23 cellular contexts compared by ENCODE assay signal in the genomic region with DNA sequence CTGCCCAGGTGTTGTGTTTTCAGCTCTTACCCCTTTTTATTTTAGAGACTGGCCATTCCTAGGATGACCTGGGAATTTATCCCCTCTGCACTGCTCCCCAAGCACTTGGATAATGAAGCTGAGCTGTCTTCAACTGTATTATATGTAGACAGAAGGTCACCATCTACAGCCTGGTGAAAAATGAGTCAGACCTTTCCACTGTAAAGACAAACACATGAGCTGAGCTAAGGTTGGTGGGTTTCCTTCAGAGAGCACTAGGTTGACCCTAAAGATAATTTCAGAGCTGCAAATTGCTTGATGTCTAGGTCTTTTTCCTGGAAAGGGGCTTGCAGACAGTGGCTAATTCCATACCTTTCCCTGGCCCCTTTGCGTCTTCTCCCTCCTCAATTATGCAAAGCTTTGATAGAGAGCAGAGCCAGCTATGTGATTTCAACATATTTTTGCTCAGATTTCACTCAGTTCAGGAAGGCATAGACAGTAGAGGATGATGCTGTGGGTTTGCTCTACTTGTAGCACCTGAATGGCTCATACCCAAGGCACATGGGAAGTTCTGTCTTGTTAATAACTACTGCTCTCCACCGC. TPM values are rescaled to one million over a fixed set of nuclear protein-coding genes. Genes with fewer than 3 reads are reported as not detected.
DNase-seq lines count a peak whose midpoint lies in the region; ATAC-seq and TF ChIP-seq lines count a peak whose summit lies in the region.
"Had no signal": no experiment of that assay in that cellular context is flagged by ENCODE, and none has a peak within 500 bp of the region (broad histone marks: within the 10 kb centered on the region; RNA-seq: fewer than 3 reads in every experiment).

No MANE protein-coding gene starts in this region.

- H2AFZ ChIP-seq in IMR-90 (replicated peaks; ENCODE audit: low read length, poor library complexity) (no peak overlapping the region), MM.1S (ENCODE audit: low read length) (no peak overlapping the region)

- TF ChIP-seq RAD21 in IMR-90 (IDR thresholded peaks at IDR 0.05; ENCODE audit: low read length), result no peak

- H3K36me3 ChIP-seq in IMR-90 (ENCODE audit: control insufficient read depth, insufficient read depth, low read length) (no peaks in the 10 kb centered on the region; the same call in 1 of the 2 replicates), MM.1S (replicated peaks; ENCODE audit: insufficient read depth, low read length) (no peaks in the 10 kb centered on the region)
- H3K36me3 ChIP-seq: BLaER1, HAP-1, Peyer's patch had no signal

- no peaks in the 10 kb centered on the region for H3K9me3 Mint-ChIP-seq in activated naive CD8-positive, alpha-beta T cell treated with anti-CD3 and anti-CD28 coated beads, Interleukin-2, amount 50 U/mL, for 24 hours
- no peaks in the 10 kb centered on the region for H3K9me3 Mint-ChIP-seq in activated naive CD8-positive, alpha-beta T cell treated with anti-CD3 and anti-CD28 coated beads for 36 hours
- no peaks in the 10 kb centered on the region for H3K9me3 Mint-ChIP-seq in nephron
- H3K9me3 Mint-ChIP-seq: CD4-positive, CD25-positive, alpha-beta regulatory T cell; HFFc6 had no signal

- no peaks in the 10 kb centered on the region for H3K27me3 ChIP-seq in IMR-90 (ENCODE audit: control insufficient read depth, insufficient read depth, low read length)
- no peaks in the 10 kb centered on the region for H3K27me3 ChIP-seq in MM.1S (replicated peaks; ENCODE audit: insufficient read depth, low read length)
- H3K27me3 ChIP-seq: BLaER1, Peyer's patch had no signal

- H3K4ac ChIP-seq in IMR-90 (ENCODE audit: low read depth, low read length), result no peak overlapping the region

- no peak overlapping the region for H2BK5ac ChIP-seq in IMR-90 (ENCODE audit: low read depth, low read length, poor library complexity, severe bottlenecking)

- 0 out of 2 replicates have a peak overlapping the region, but pooled peaks have one; percentile 43 for H3K23ac ChIP-seq in IMR-90 (ENCODE audit: low read depth, low read length)

- no peak for DNase-seq in activated naive CD8-positive, alpha-beta T cell treated with anti-CD3 and anti-CD28 coated beads, Interleukin-2, amount 50 U/mL, for 24 hours
- no peak for DNase-seq in activated naive CD8-positive, alpha-beta T cell treated with anti-CD3 and anti-CD28 coated beads for 36 hours
- DNase-seq in IMR-90, result no peak
- DNase-seq in choroid plexus epithelial cell (ENCODE audit: low read depth), result peak; percentile 58
- DNase-seq in MM.1S, result no peak
- DNase-seq: CD4-positive, CD25-positive, alpha-beta regulatory T cell; GOT3; HFFc6; KG1; NCI-H1092; NCI-H1417 treated with DMSO at 0.1 percent for 48 hours; NCI-H1694 treated with DMSO at 0.1 percent for 48 hours; NCI-H2081; NCI-H226; NCI-H510A; NCI-H69; Peyer's patch; SHP77 treated with DMSO at 0.1 percent for 48 hours had no signal

- H3K4me3 ChIP-seq in IMR-90 (ENCODE audit: insufficient read depth, low read depth, low read length) (no peak overlapping the region), choroid plexus epithelial cell (ENCODE audit: low read depth, low read length) (no peak overlapping the region), MM.1S (ENCODE audit: low read length) (no peak overlapping the region)
- H3K4me3 ChIP-seq: BLaER1, HAP-1, Peyer's patch had no signal

- no peaks in the 10 kb centered on the region for H3K9me2 ChIP-seq in MM.1S (replicated peaks; ENCODE audit: insufficient read depth, low read length)

- H3K79me2 ChIP-seq in MM.1S (ENCODE audit: low read length), result no peaks in the 10 kb centered on the region

- no peak overlapping the region for H3K27ac Mint-ChIP-seq in activated naive CD8-positive, alpha-beta T cell treated with anti-CD3 and anti-CD28 coated beads, Interleukin-2, amount 50 U/mL, for 24 hours
- no peak overlapping the region for H3K27ac Mint-ChIP-seq in activated naive CD8-positive, alpha-beta T cell treated with anti-CD3 and anti-CD28 coated beads for 36 hours
- peak overlapping the region; percentile 67 to 99 (median 97) for H3K27ac Mint-ChIP-seq in nephron
- H3K27ac Mint-ChIP-seq: CD4-positive, CD25-positive, alpha-beta regulatory T cell; HFFc6 had no signal

- H3K18ac ChIP-seq in IMR-90 (ENCODE audit: low read depth, low read length), result no peak overlapping the region

- TF ChIP-seq CTCF in IMR-90 (conservative IDR thresholded peaks at IDR 0.05; ENCODE audit: low read depth, low read length) (no peak), choroid plexus epithelial cell (conservative IDR thresholded peaks at IDR 0.05; ENCODE audit: low read depth, low read length) (no peak), nephron (IDR thresholded peaks at IDR 0.05; ENCODE audit: unreplicated experiment in 3 of 3) (no peak), MM.1S (IDR thresholded peaks at IDR 0.05; ENCODE audit: low read length) (no peak)

- no peak overlapping the region for H3K56ac ChIP-seq in IMR-90 (ENCODE audit: extremely low read depth, insufficient read depth, low read length)

- H3K4me3 Mint-ChIP-seq in activated naive CD8-positive, alpha-beta T cell treated with anti-CD3 and anti-CD28 coated beads, Interleukin-2, amount 50 U/mL, for 24 hours, result no peak overlapping the region
- no peak overlapping the region for H3K4me3 Mint-ChIP-seq in activated naive CD8-positive, alpha-beta T cell treated with anti-CD3 and anti-CD28 coated beads for 36 hours
- H3K4me3 Mint-ChIP-seq in nephron, result peak overlapping the region in 2 of 3 experiments; percentile 33 to 67
- H3K4me3 Mint-ChIP-seq: HFFc6 had no signal

- H2AK5ac ChIP-seq in IMR-90 (ENCODE audit: low read depth, low read length), result no peak overlapping the region

- no peak overlapping the region for H3K9ac ChIP-seq in IMR-90 (ENCODE audit: low read depth, low read length)
- no peak overlapping the region for H3K9ac ChIP-seq in MM.1S (ENCODE audit: low read length)
- H3K9ac ChIP-seq: BLaER1 had no signal

- H3K4me1 Mint-ChIP-seq in activated naive CD8-positive, alpha-beta T cell treated with anti-CD3 and anti-CD28 coated beads, Interleukin-2, amount 50 U/mL, for 24 hours, result peaks cover 32% of the 10 kb centered on the region
- peaks cover 35% of the 10 kb centered on the region for H3K4me1 Mint-ChIP-seq in activated naive CD8-positive, alpha-beta T cell treated with anti-CD3 and anti-CD28 coated beads for 36 hours
- H3K4me1 Mint-ChIP-seq in nephron, result peaks cover 54% of the 10 kb centered on the region

- no peaks in the 10 kb centered on the region for H3F3A ChIP-seq in MM.1S (ENCODE audit: insufficient read depth, low read length)

- in situ Hi-C loops in IMR-90 (cut with MboI; ENCODE audit: low sequenced_read_pairs), result no loop called here

- H4K20me1 ChIP-seq in IMR-90 (ENCODE audit: insufficient read depth, low read length) (no peaks in the 10 kb centered on the region), MM.1S (ENCODE audit: insufficient read depth, low read length) (no peaks in the 10 kb centered on the region)
- H4K20me1 ChIP-seq: BLaER1 had no signal

- CTCF ChIA-PET in IMR-90 (lab: Yijun Ruan, JAX), result no interaction called here

- no peak overlapping the region for H2AK9ac ChIP-seq in IMR-90 (replicated peaks; ENCODE audit: low read depth, low read length, poor library complexity)

- no peak overlapping the region for H2BK20ac ChIP-seq in IMR-90 (ENCODE audit: low read depth, low read length)

- no peaks in the 10 kb centered on the region for H3K36me3 Mint-ChIP-seq in activated naive CD8-positive, alpha-beta T cell treated with anti-CD3 and anti-CD28 coated beads, Interleukin-2, amount 50 U/mL, for 24 hours (ENCODE audit: low read depth)
- peaks cover 10% of the 10 kb centered on the region for H3K36me3 Mint-ChIP-seq in activated naive CD8-positive, alpha-beta T cell treated with anti-CD3 and anti-CD28 coated beads for 36 hours
- peaks cover 8% of the 10 kb centered on the region for H3K36me3 Mint-ChIP-seq in nephron (ENCODE audit: low read depth)

- ATAC-seq in activated naive CD8-positive, alpha-beta T cell treated with anti-CD3 and anti-CD28 coated beads, Interleukin-2, amount 50 U/mL, for 24 hours, result peak; percentile 67
- ATAC-seq in IMR-90 (ENCODE audit: low read depth), result no peak
- ATAC-seq in HG03354 (IDR thresholded peaks at IDR 0.05; ENCODE audit: poor library complexity, severe bottlenecking, unreplicated experiment), result no peak
- ATAC-seq in GM18873 (IDR thresholded peaks at IDR 0.05; ENCODE audit: low FRiP score, unreplicated experiment), result no peak

- H3K27ac ChIP-seq in IMR-90 (ENCODE audit: insufficient read depth, low read length) (no peak overlapping the region), MM.1S (ENCODE audit: low read length) (no peak overlapping the region)
- H3K27ac ChIP-seq: BLaER1, Peyer's patch had no signal

- H4K8ac ChIP-seq in IMR-90 (ENCODE audit: low read depth in 2 of 2, low read length in 2 of 2), result no peak overlapping the region

- no peaks in the 10 kb centered on the region for H3K27me3 Mint-ChIP-seq in activated naive CD8-positive, alpha-beta T cell treated with anti-CD3 and anti-CD28 coated beads, Interleukin-2, amount 50 U/mL, for 24 hours
- no peaks in the 10 kb centered on the region for H3K27me3 Mint-ChIP-seq in activated naive CD8-positive, alpha-beta T cell treated with anti-CD3 and anti-CD28 coated beads for 36 hours
- no peaks in the 10 kb centered on the region for H3K27me3 Mint-ChIP-seq in nephron (ENCODE audit: low read depth)
- H3K27me3 Mint-ChIP-seq: CD4-positive, CD25-positive, alpha-beta regulatory T cell had no signal

- no peak overlapping the region for H4K91ac ChIP-seq in IMR-90 (ENCODE audit: insufficient read depth, low read depth, low read length)

- H3K14ac ChIP-seq in IMR-90 (replicated peaks; ENCODE audit: low read depth, low read length), result no peak overlapping the region

- TF ChIP-seq POLR2A in IMR-90 (IDR thresholded peaks at IDR 0.05; ENCODE audit: low read depth, low read length), result no peak

- no peak overlapping the region for H2BK120ac ChIP-seq in IMR-90 (ENCODE audit: low read depth, low read length)

- no peaks in the 10 kb centered on the region for H3K9me3 ChIP-seq in IMR-90 (ENCODE audit: control insufficient read depth, insufficient read depth, low read length)
- no peaks in the 10 kb centered on the region for H3K9me3 ChIP-seq in MM.1S (replicated peaks; ENCODE audit: insufficient read depth, low read length)
- H3K9me3 ChIP-seq: BLaER1, HAP-1, Peyer's patch had no signal

- no peaks in the 10 kb centered on the region for H3K4me1 ChIP-seq in IMR-90 (ENCODE audit: control insufficient read depth, insufficient read depth, low read length)
- H3K4me1 ChIP-seq in MM.1S (ENCODE audit: low read length), result peaks cover 5% of the 10 kb centered on the region; the same call in 1 of the 2 replicates

- BruUV-seq in IMR-90 (replicated peaks; lab: Mats Ljungman, UMichigan), result no TSS peak

- H3K79me1 ChIP-seq in IMR-90 (ENCODE audit: low read depth in 1 of 2, low read length in 2 of 2), result peaks cover 3 to 12% of the 10 kb centered on the region in 2 experiments; a peak in 3 of 4 replicates

- dilution Hi-C loops in IMR-90 (cut with HindIII; ENCODE audit: low sequenced_read_pairs, unreplicated experiment), result no loop called here

- intact Hi-C loops in IMR-90 (cut with micrococcal nuclease), result no loop called here

- H3K4me2 ChIP-seq in IMR-90 (ENCODE audit: low read depth, low read length) (no peak overlapping the region), MM.1S (ENCODE audit: low read depth, low read length) (no peak overlapping the region)
- H3K4me2 ChIP-seq: BLaER1 had no signal

- POLR2A ChIA-PET in IMR-90 (lab: Charles Lee; ENCODE audit: unreplicated experiment), result no interaction called here

- no CpG with 5 or more reads among the region's 2 CpGs for WGBS in IMR-90 (ENCODE audit: extremely low coverage in 2 of 2, insufficient read length in 1 of 2), 2 experiments

- H4K5ac ChIP-seq in IMR-90 (ENCODE audit: low read depth, low read length), result no peak overlapping the region

- peaks cover 7% of the 10 kb centered on the region for H3K9me1 ChIP-seq in IMR-90 (ENCODE audit: insufficient read depth, low read length)

- no peak overlapping the region for H2BK15ac ChIP-seq in IMR-90 (ENCODE audit: low read depth, low read length)

RNA-seq across cellular contexts. Expression of a gene that starts 9.2 kb away (rescaled TPM):
- total RNA-seq in activated naive CD8-positive, alpha-beta T cell treated with anti-CD3 and anti-CD28 coated beads for 36 hours, result 10 to 100 TPM; 22.5 to 22.9 TPM
- 1.4 and 1.8 TPM in 2 replicates for total RNA-seq in IMR-90 (2012; rRNA removed)
- 6.6 and 7.1 TPM in 2 replicates for polyA plus RNA-seq in IMR-90 (2012; rRNA removed)
- polyA plus RNA-seq in IMR-90 (2012; cell fraction: cytosol; rRNA removed), result 2.5 and 5.0 TPM in 2 replicates
- 13.2 and 19.1 TPM in 2 replicates for polyA plus RNA-seq in IMR-90 (2012; cell fraction: nucleus; rRNA removed; ENCODE audit: low replicate concordance)

RNA-seq across cellular contexts. Expression of a gene that starts 14.5 kb away (rescaled TPM):
- total RNA-seq in activated naive CD8-positive, alpha-beta T cell treated with anti-CD3 and anti-CD28 coated beads for 36 hours, result 1 to 10 TPM; 4.6 to 4.9 TPM
- 13.1 and 19.4 TPM in 2 replicates for total RNA-seq in IMR-90 (2012; rRNA removed)
- 17.8 and 19.2 TPM in 2 replicates for polyA plus RNA-seq in IMR-90 (2012; rRNA removed)
- 13.5 and 15.2 TPM in 2 replicates for polyA plus RNA-seq in IMR-90 (2012; cell fraction: cytosol; rRNA removed)
- polyA plus RNA-seq in IMR-90 (2012; cell fraction: nucleus; rRNA removed; ENCODE audit: low replicate concordance), result 20.2 and 25.1 TPM in 2 replicates

RNA-seq across cellular contexts. Expression of a gene that starts 30.1 kb away (rescaled TPM):
- 10 to 100 TPM; 45.1 to 47.7 TPM for total RNA-seq in activated naive CD8-positive, alpha-beta T cell treated with anti-CD3 and anti-CD28 coated beads for 36 hours
- 307 and 977 TPM in 2 replicates for total RNA-seq in IMR-90 (2012; rRNA removed)
- 1,049 and 1,824 TPM in 2 replicates for polyA plus RNA-seq in IMR-90 (2012; rRNA removed)
- 916 and 1,355 TPM in 2 replicates for polyA plus RNA-seq in IMR-90 (2012; cell fraction: cytosol; rRNA removed)
- 295 and 516 TPM in 2 replicates for polyA plus RNA-seq in IMR-90 (2012; cell fraction: nucleus; rRNA removed; ENCODE audit: low replicate concordance)

RNA-seq across cellular contexts. Expression of a gene that starts 37.7 kb away (rescaled TPM):
- 10 to 100 TPM; 24.5 to 25.3 TPM for total RNA-seq in activated naive CD8-positive, alpha-beta T cell treated with anti-CD3 and anti-CD28 coated beads for 36 hours
- total RNA-seq in IMR-90 (2012; rRNA removed), result 54.4 and 56.5 TPM in 2 replicates
- polyA plus RNA-seq in IMR-90 (2012; rRNA removed), result 85.6 and 99.2 TPM in 2 replicates
- 44.8 and 45.5 TPM in 2 replicates for polyA plus RNA-seq in IMR-90 (2012; cell fraction: cytosol; rRNA removed)
- 42.5 and 123 TPM in 2 replicates for polyA plus RNA-seq in IMR-90 (2012; cell fraction: nucleus; rRNA removed; ENCODE audit: low replicate concordance)

RNA-seq across cellular contexts. Expression of a gene that starts 45.0 kb away (rescaled TPM):
- 100 to 1,000 TPM; 111 to 120 TPM for total RNA-seq in activated naive CD8-positive, alpha-beta T cell treated with anti-CD3 and anti-CD28 coated beads for 36 hours
- 40.0 and 42.5 TPM in 2 replicates for total RNA-seq in IMR-90 (2012; rRNA removed)
- polyA plus RNA-seq in IMR-90 (2012; rRNA removed), result 61.7 and 101 TPM in 2 replicates
- polyA plus RNA-seq in IMR-90 (2012; cell fraction: cytosol; rRNA removed), result 17.6 and 38.8 TPM in 2 replicates
- polyA plus RNA-seq in IMR-90 (2012; cell fraction: nucleus; rRNA removed; ENCODE audit: low replicate concordance), result 78.5 and 151 TPM in 2 replicates

Comparison
In these comparisons a context has a peak if more than half of its experiments do, and no peak if none do; other contexts are left out.
1. H3K27ac Mint-ChIP-seq: peak in nephron (3 of 3); none in activated naive CD8-positive, alpha-beta T cell treated with anti-CD3 and anti-CD28 coated beads, Interleukin-2, amount 50 U/mL, for 24 hours (single experiment) and activated naive CD8-positive, alpha-beta T cell treated with anti-CD3 and anti-CD28 coated beads for 36 hours (single experiment).
2. H3K4me3 Mint-ChIP-seq: peak in nephron (2 of 3); none in activated naive CD8-positive, alpha-beta T cell treated with anti-CD3 and anti-CD28 coated beads, Interleukin-2, amount 50 U/mL, for 24 hours (single experiment) and activated naive CD8-positive, alpha-beta T cell treated with anti-CD3 and anti-CD28 coated beads for 36 hours (single experiment).